ENCODE assay signal across 16 cellular contexts in genomic region chr5:88686743-88687142, GRCh38.
DNase-seq lines count a peak whose midpoint lies in the region.
"Had no signal": no experiment of that assay in that cellular context is flagged by ENCODE, and none has a peak within 500 bp of the region (broad histone marks: within the 10 kb centered on the region; RNA-seq: fewer than 3 reads in every experiment).

No MANE protein-coding gene starts in this region.

- DNase-seq in NCI-H69 (lab: John Stamatoyannopoulos, UW) (peak; percentile 74), astrocyte of the hippocampus (ENCODE audit: low read depth, low spot score) (peak; percentile 55), substantia nigra (lab: John Stamatoyannopoulos, UW) (peak in 2 of 49 donors; percentile 3 to 9), foreskin melanocyte (no peak), NCI-H1436 (lab: John Stamatoyannopoulos, UW) (no peak), AG08395 (ENCODE audit: low spot score) (no peak)
- DNase-seq: AML-193, GM23248, KBM-7, MV-4-11, NCI-H187, NCI-H2107, NCI-H510A, SHP77 had no signal

- peaks cover 6% of the 10 kb centered on the region for H3K27me3 ChIP-seq in layer of hippocampus (ENCODE audit: control insufficient read depth, insufficient read depth, low read length)

- H3K27ac ChIP-seq in layer of hippocampus (ENCODE audit: low read depth, low read length), result peak overlapping the region; percentile 89
- peak overlapping the region; percentile 19 for H3K27ac ChIP-seq in substantia nigra (ENCODE audit: low read depth, low read length, poor library complexity, severe bottlenecking)
- H3K27ac ChIP-seq: C4-2B, GM23248 had no signal

Comparison
In these comparisons a context has a peak if more than half of its experiments do, and no peak if none do; other contexts are left out.
1. DNase-seq: peak in NCI-H69 (single experiment) and astrocyte of the hippocampus (single experiment); none in foreskin melanocyte (single experiment), NCI-H1436 (single experiment) and AG08395 (single experiment).